24 cellular contexts compared by ENCODE assay signal in genomic region chr20:48879609-48880008, GRCh38. TPM values are rescaled to one million over a fixed set of nuclear protein-coding genes. Genes with fewer than 3 reads are reported as not detected.
DNase-seq lines count a peak whose midpoint lies in the region; ATAC-seq and TF ChIP-seq lines count a peak whose summit lies in the region.
"Had no signal": no experiment of that assay in that cellular context is flagged by ENCODE, and none has a peak within 500 bp of the region (broad histone marks: within the 10 kb centered on the region; RNA-seq: fewer than 3 reads in every experiment).

No MANE protein-coding gene starts in this region.

- H3K4me2 ChIP-seq in PC-9: peak overlapping the region; percentile 35

- H3K9me3 ChIP-seq in PC-9 (ENCODE audit: insufficient read depth, low read depth) (no peaks in the 10 kb centered on the region), body of pancreas (no peaks in the 10 kb centered on the region)
- H3K9me3 ChIP-seq: esophagus muscularis mucosa, MG63, SJSA1, uterus had no signal

- H3K36me3 ChIP-seq in PC-9 (ENCODE audit: low read depth) (no peaks in the 10 kb centered on the region), body of pancreas (replicated peaks in 1 of 2; ENCODE audit: insufficient read depth in 1 of 2, low read depth in 2 of 2) (no peaks in the 10 kb centered on the region)
- H3K36me3 ChIP-seq: cardiac muscle cell, esophagus muscularis mucosa, MG63, SJSA1, uterus had no signal

- TF ChIP-seq CTCF in CD14-positive monocyte (IDR thresholded peaks at IDR 0.05) (no peak), PC-9 (conservative IDR thresholded peaks at IDR 0.05) (no peak), body of pancreas (IDR thresholded peaks at IDR 0.05) (no peak)

- WGBS in body of pancreas, 2 donors: 71 to 78% methylated on average over 1 of the region's 1 CpG

- ATAC-seq in body of pancreas: no peak
- ATAC-seq: natural killer cell had no signal

- intact Hi-C loops in CD14-positive monocyte (cut with micrococcal nuclease) (no loop called here), PC-9 (cut with micrococcal nuclease; ENCODE audit: unreplicated experiment) (no loop called here), body of pancreas (cut with DNase I) (no loop called here)

- H3K27me3 Mint-ChIP-seq in CD14-positive monocyte (ENCODE audit: low read depth in 3 of 3): no peaks in the 10 kb centered on the region

- H3K9me3 Mint-ChIP-seq in CD14-positive monocyte: peaks cover 0 to 6% (median 0%) of the 10 kb centered on the region in 7 donors
- H3K9me3 Mint-ChIP-seq: natural killer cell had no signal

- H2AFZ ChIP-seq in PC-9: 0 out of 2 replicates have a peak overlapping the region, but pooled peaks have one; percentile 2

- POLR2A ChIA-PET in PC-9 (lab: Charles Lee; ENCODE audit: unreplicated experiment): no interaction called here

- peaks cover 35% of the 10 kb centered on the region for H3K4me1 ChIP-seq in PC-9 (replicated peaks; ENCODE audit: insufficient read depth)
- no peaks in the 10 kb centered on the region for H3K4me1 ChIP-seq in body of pancreas
- H3K4me1 ChIP-seq: uterus had no signal

- H3F3A ChIP-seq in PC-9 (ENCODE audit: insufficient read depth, low read depth): peaks cover 9% of the 10 kb centered on the region; the same call in 1 of the 2 replicates

- H3K27ac ChIP-seq in PC-9 (peak overlapping the region; percentile 34), body of pancreas (no peak overlapping the region)
- H3K27ac ChIP-seq: cardiac muscle cell, esophagus muscularis mucosa, SJSA1, uterus had no signal

- H3K9me2 ChIP-seq in PC-9 (ENCODE audit: insufficient read depth): no peaks in the 10 kb centered on the region

- H3K79me2 ChIP-seq in PC-9 (ENCODE audit: low read depth): no peaks in the 10 kb centered on the region

- H3K4me3 ChIP-seq in PC-9 (no peak overlapping the region), body of pancreas (no peak overlapping the region)
- H3K4me3 ChIP-seq: cardiac muscle cell, esophagus muscularis mucosa, MG63, SJSA1, skin epidermis, uterus had no signal

- peak overlapping the region in 6 of 7 donors; percentile 14 to 83 (median 57) for H3K27ac Mint-ChIP-seq in CD14-positive monocyte
- H3K27ac Mint-ChIP-seq: natural killer cell had no signal

- H3K4me1 Mint-ChIP-seq in CD14-positive monocyte: peaks cover 38% of the 10 kb centered on the region

- no peaks in the 10 kb centered on the region for H3K27me3 ChIP-seq in PC-9 (ENCODE audit: insufficient read depth, low read depth)
- no peaks in the 10 kb centered on the region for H3K27me3 ChIP-seq in body of pancreas
- H3K27me3 ChIP-seq: esophagus muscularis mucosa, MG63, SJSA1, uterus had no signal

- TF ChIP-seq POLR2A in body of pancreas (IDR thresholded peaks at IDR 0.05): no peak

- DNase-seq in CD14-positive monocyte (ENCODE audit: low spot score) (peak; percentile 66), HCEC 1CT (peak; percentile 10), PC-9 (peak; percentile 65 to 76), fibroblast of peridontal ligament (ENCODE audit: extremely low read depth) (peak; percentile 45), iPS-NIHi7 (ENCODE audit: extremely low spot score) (no peak), body of pancreas (no peak), SW 1271 (lab: John Stamatoyannopoulos, UW) (no peak)
- DNase-seq: activated CD4-positive, alpha-beta T cell treated with anti-CD3 and anti-CD28 coated beads for 1 hour; DMS153; head of caudate nucleus; islet precursor cell; mesendoderm; MG63; natural killer cell; NCI-H1930; NCI-H510A; stimulated activated CD4-positive, alpha-beta T cell treated with anti-CD3 and anti-CD28 coated beads, Interleukin-4, amount 100 ng/mL, for 1 hour; substantia nigra; T-helper 9 cell; uterus had no signal

- H3K36me3 Mint-ChIP-seq in CD14-positive monocyte: no peaks in the 10 kb centered on the region
- H3K36me3 Mint-ChIP-seq: natural killer cell had no signal

- H3K4me3 Mint-ChIP-seq in CD14-positive monocyte: no peak overlapping the region
- H3K4me3 Mint-ChIP-seq: natural killer cell had no signal

- no peaks in the 10 kb centered on the region for H4K20me1 ChIP-seq in PC-9 (ENCODE audit: insufficient read depth)

- no TSS peak for BruUV-seq in PC-9 (replicated peaks; lab: Mats Ljungman, UMichigan)

- CTCF ChIA-PET in PC-9 (lab: Charles Lee): no interaction called here

RNA-seq across cellular contexts. Expression of gene ARFGEF2, which starts 41.9 kb away (rescaled TPM):
- 1 to 10 TPM; 4.6 to 5.5 TPM for polyA plus RNA-seq in CD14-positive monocyte
- total RNA-seq in PC-9 (2021) (39.9 and 47.0 TPM in 2 replicates), body of pancreas (10 to 100 TPM; 17.5 to 26.5 TPM)

RNA-seq across cellular contexts. Expression of gene PREX1, which starts 51.8 kb away (rescaled TPM):
- polyA plus RNA-seq in CD14-positive monocyte: 10 to 100 TPM; 24.3 to 27.5 TPM
- total RNA-seq in PC-9 (2021): 3.3 and 4.3 TPM in 2 replicates
- total RNA-seq in body of pancreas: 10 to 100 TPM in 1 of 2 donors, 1 to 10 TPM in 1; 9.1 to 14.5 TPM

Comparison
In these comparisons a context has a peak if more than half of its experiments do, and no peak if none do; other contexts are left out.
1. DNase-seq: peak in CD14-positive monocyte (single experiment), HCEC 1CT (single experiment), PC-9 (2 of 2) and fibroblast of peridontal ligament (single experiment); none in iPS-NIHi7 (single experiment), body of pancreas (0 of 4) and SW 1271 (0 of 2).